ENCODE assay signal across 20 cellular contexts in the genomic region with DNA sequence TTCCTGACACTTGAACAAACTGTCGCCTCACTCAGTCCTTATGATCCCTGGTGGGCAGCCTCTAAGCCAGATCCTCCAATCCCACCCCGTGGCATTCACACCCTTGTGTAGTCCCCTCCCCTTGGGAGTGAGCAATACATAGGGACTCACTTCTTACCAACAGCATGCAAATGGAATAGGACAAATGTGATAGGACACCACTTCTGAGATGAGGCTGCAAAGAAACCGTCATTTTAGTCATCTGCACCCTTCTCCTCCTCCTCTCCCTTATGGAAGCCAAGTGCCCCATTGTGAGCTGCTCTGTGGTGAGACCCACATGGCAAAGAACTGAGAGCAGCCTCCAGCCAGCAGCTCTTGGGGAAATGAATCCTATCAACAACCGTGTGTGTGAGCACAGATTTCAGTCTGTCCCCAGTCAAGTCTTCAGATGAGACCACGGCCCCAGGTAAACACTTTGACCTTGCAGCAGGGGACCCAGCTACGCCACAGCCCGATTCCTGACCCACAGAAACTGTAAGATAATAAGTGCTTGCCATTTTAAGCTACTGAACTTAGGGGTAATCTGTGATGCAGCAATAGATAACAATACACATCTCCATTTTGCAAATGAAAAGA. TPM values are rescaled to one million over a fixed set of nuclear protein-coding genes. Genes with fewer than 3 reads are reported as not detected.
DNase-seq lines count a peak whose midpoint lies in the region; ATAC-seq and TF ChIP-seq lines count a peak whose summit lies in the region.
"Had no signal": no experiment of that assay in that cellular context is flagged by ENCODE, and none has a peak within 500 bp of the region (broad histone marks: within the 10 kb centered on the region; RNA-seq: fewer than 3 reads in every experiment).

No MANE protein-coding gene starts in this region.

- TF ChIP-seq CTCF in heart right ventricle (IDR thresholded peaks at IDR 0.05) (no peak), psoas muscle (IDR thresholded peaks at IDR 0.05) (no peak), upper lobe of left lung (IDR thresholded peaks at IDR 0.05) (no peak)

- H3K4me3 ChIP-seq in heart right ventricle (peak overlapping the region in 1 of 10 donors; percentile 15), right cardiac atrium (ENCODE audit: low read length) (no peak overlapping the region), psoas muscle (peak overlapping the region; percentile 56), upper lobe of left lung (peak overlapping the region in 1 of 4 donors; percentile 9)
- H3K4me3 ChIP-seq: MG63, testis had no signal

- peaks cover 0 to 12% (median 6%) of the 10 kb centered on the region in 11 donors for H3K9me3 ChIP-seq in heart right ventricle
- H3K9me3 ChIP-seq in right cardiac atrium (ENCODE audit: control insufficient read depth, low read length): no peaks in the 10 kb centered on the region
- no peaks in the 10 kb centered on the region for H3K9me3 ChIP-seq in psoas muscle
- H3K9me3 ChIP-seq in upper lobe of left lung: no peaks in the 10 kb centered on the region
- H3K9me3 ChIP-seq: MG63, testis had no signal

- no peak for DNase-seq in heart right ventricle
- no peak for DNase-seq in Right ventricle myocardium superior
- DNase-seq in right cardiac atrium: no peak
- DNase-seq in psoas muscle: peak in 1 of 2 donors; percentile 26
- no peak for DNase-seq in upper lobe of left lung
- no peak for DNase-seq in NCI-H82 treated with DMSO at 0.1 percent for 48 hours (lab: John Stamatoyannopoulos, UW; ENCODE audit: unreplicated experiment)
- DNase-seq in NCI-H1694 treated with DMSO at 0.1 percent for 48 hours (lab: John Stamatoyannopoulos, UW): no peak
- DNase-seq: activated CD4-positive, alpha-beta memory T cell treated with anti-CD3 and anti-CD28 coated beads, Interleukin-2, amount 10 ng/mL, durations not matched to agents 7 days and 5 days; activated naive CD8-positive, alpha-beta T cell treated with anti-CD3 and anti-CD28 coated beads for 36 hours; activated T-cell treated with anti-CD3 and anti-CD28 coated beads, Interleukin-2, amount 50 U/mL, for 48 hours; CD4-positive, alpha-beta memory T cell; cerebellar nuclear complex; EL; H9; MG63; NCI-H1930; stimulated activated CD4-positive, alpha-beta T cell treated with anti-CD3 and anti-CD28 coated beads, Interleukin-15, amount 100 ng/mL, for 24 hours had no signal

- peak in 2 of 8 donors; percentile 15 to 57 for ATAC-seq in heart right ventricle
- no peak for ATAC-seq in Right ventricle myocardium superior (ENCODE audit: poor library complexity)
- no peak for ATAC-seq in right cardiac atrium
- peak in 3 of 4 donors; percentile 3 to 44 (median 34) for ATAC-seq in psoas muscle
- ATAC-seq in upper lobe of left lung (ENCODE audit: low FRiP score in 2 of 2): no peak
- ATAC-seq in HG03342 (IDR thresholded peaks at IDR 0.05; ENCODE audit: unreplicated experiment): no peak
- ATAC-seq: Panc1 had no signal

- WGBS in heart right ventricle, 2 donors: 90 to 93% methylated on average over 7 of the region's 7 CpGs
- 90% methylated on average over 7 of the region's 7 CpGs for WGBS in right cardiac atrium
- WGBS in psoas muscle, 3 donors: 78 to 82% (median 80%) methylated on average over 7 of the region's 7 CpGs
- WGBS in upper lobe of left lung, 2 donors: 81 to 94% methylated on average over 7 of the region's 7 CpGs

- TF ChIP-seq EP300 in upper lobe of left lung (IDR thresholded peaks at IDR 0.05): no peak

- intact Hi-C loops in heart right ventricle (cut with DNase I) (no loop called here), Right ventricle myocardium superior (cut with DNase I) (no loop called here), right cardiac atrium (cut with DNase I) (no loop called here), psoas muscle (cut with DNase I) (no loop called here)

- H3K36me3 ChIP-seq in heart right ventricle (no peaks in the 10 kb centered on the region), psoas muscle (ENCODE audit: insufficient read depth in 1 of 2, low read depth in 1 of 2) (no peaks in the 10 kb centered on the region), upper lobe of left lung (no peaks in the 10 kb centered on the region)
- H3K36me3 ChIP-seq: MG63 had no signal

- no peak for TF ChIP-seq POLR2A in upper lobe of left lung (IDR thresholded peaks at IDR 0.05)

- H3K4me1 ChIP-seq in heart right ventricle (peaks cover 6 to 52% (median 16%) of the 10 kb centered on the region in 9 donors), right cardiac atrium (ENCODE audit: control insufficient read depth, insufficient read depth, low read length) (peaks cover 14% of the 10 kb centered on the region), psoas muscle (peaks cover 59% of the 10 kb centered on the region), upper lobe of left lung (peaks cover 29 to 44% (median 32%) of the 10 kb centered on the region in 4 donors)

- H3K27me3 ChIP-seq in heart right ventricle: no peaks in the 10 kb centered on the region
- H3K27me3 ChIP-seq in right cardiac atrium (ENCODE audit: control insufficient read depth, insufficient read depth): no peaks in the 10 kb centered on the region
- no peaks in the 10 kb centered on the region for H3K27me3 ChIP-seq in psoas muscle (ENCODE audit: insufficient read depth in 3 of 3, low read length in 2 of 3)
- H3K27me3 ChIP-seq in upper lobe of left lung: no peaks in the 10 kb centered on the region
- H3K27me3 ChIP-seq: MG63, testis had no signal

- H3K27ac ChIP-seq in heart right ventricle (peak overlapping the region in 9 of 10 donors; percentile 4 to 74 (median 57)), right cardiac atrium (ENCODE audit: low read length) (peak overlapping the region; percentile 68), psoas muscle (peak overlapping the region; percentile 83), upper lobe of left lung (peak overlapping the region in 3 of 4 donors; percentile 6 to 65 (median 55))

RNA-seq across cellular contexts. Expression of a gene that starts 46.9 kb away (rescaled TPM):
- total RNA-seq in heart right ventricle (10 to 100 TPM in 6 of 10 donors, 1 to 10 TPM in 4; 7.9 to 15.2 (median 11.7) TPM), Right ventricle myocardium superior (8.3 TPM), right cardiac atrium (10 to 100 TPM in 2 of 4 donors, 1 to 10 TPM in 2; 9.1 to 18.2 (median 11.0) TPM), psoas muscle (10 to 100 TPM; 10.6 to 36.9 (median 26.2) TPM), upper lobe of left lung (10 to 100 TPM; 22.4 to 40.3 (median 27.0) TPM)
- polyA plus RNA-seq in heart right ventricle (1 to 10 TPM; 1.6 to 4.0 TPM), right cardiac atrium (4.3 TPM), psoas muscle (10 to 100 TPM in 1 of 3 donors, 1 to 10 TPM in 2; 3.3 to 11.5 (median 5.2) TPM)

Comparison
In these comparisons a context has a peak if more than half of its experiments do, and no peak if none do; other contexts are left out.
1. ATAC-seq: peak in psoas muscle (3 of 4); none in Right ventricle myocardium superior (single experiment), right cardiac atrium (0 of 2), upper lobe of left lung (0 of 2) and HG03342 (single experiment).
2. Peak in every context shown above with its lines, with median percentiles within 50 percentile points of each other: H3K27ac ChIP-seq.